ENCODE assay signal across 8 cellular contexts in the genomic region with DNA sequence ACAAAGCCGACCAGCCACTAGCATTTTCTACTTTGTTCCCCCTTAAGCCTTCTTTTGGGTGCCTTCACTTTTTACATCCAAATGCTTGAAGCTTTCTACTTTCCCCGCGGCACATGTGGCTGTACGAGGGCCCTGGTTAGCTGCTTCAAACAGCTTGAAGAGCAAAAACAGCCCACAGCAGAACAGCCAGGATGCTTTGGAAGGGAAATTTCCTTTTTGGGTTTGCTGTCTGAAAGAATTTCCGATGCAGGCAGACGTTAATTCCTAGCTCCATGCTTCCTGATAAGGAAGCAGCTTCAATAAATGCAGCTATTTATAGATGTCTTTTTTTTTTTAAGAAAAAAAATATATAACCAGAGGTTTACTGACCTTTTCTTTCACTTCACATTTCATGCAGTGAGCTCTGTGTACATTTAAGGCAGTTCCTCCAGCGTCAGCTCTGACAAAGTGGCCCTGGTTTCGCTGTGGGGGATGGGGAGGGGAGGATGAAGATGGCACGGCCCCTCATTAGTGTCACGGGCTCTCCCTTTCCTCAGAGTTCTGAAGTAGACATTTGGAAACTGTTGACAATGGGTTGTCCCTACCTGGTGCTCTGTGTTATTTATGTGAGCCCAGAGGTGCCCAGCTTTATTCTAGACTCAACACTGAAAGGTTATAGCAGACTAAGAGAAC.
DNase-seq lines count a peak whose midpoint lies in the region; ATAC-seq and TF ChIP-seq lines count a peak whose summit lies in the region.

No MANE protein-coding gene starts in this region.

- H3K4me3 ChIP-seq in fibroblast of lung (replicated peaks in 1 of 4; ENCODE audit: control extremely low read depth in 1 of 4, insufficient read depth in 1 of 4, low read depth in 3 of 4, low read length in 4 of 4) (no peak overlapping the region), skin epidermis (no peak overlapping the region)

- no peaks in the 10 kb centered on the region for H3K9me3 ChIP-seq in fibroblast of lung (ENCODE audit: control insufficient read depth, insufficient read depth, low read depth, low read length)

- no peaks in the 10 kb centered on the region for H3K79me2 ChIP-seq in fibroblast of lung (ENCODE audit: control insufficient read depth, insufficient read depth, low read length)

- DNase-seq in fibroblast of lung (ENCODE audit: low read depth in 2 of 2) (peak; percentile 33 to 60), putamen (ENCODE audit: low spot score) (no peak), Ammon's horn (ENCODE audit: low spot score) (no peak), NCI-H774 (lab: John Stamatoyannopoulos, UW) (no peak)

- H3K36me3 ChIP-seq in fibroblast of lung (ENCODE audit: control insufficient read depth, insufficient read depth, low read length), result no peaks in the 10 kb centered on the region

- no peak overlapping the region for H3K4me2 ChIP-seq in fibroblast of lung (ENCODE audit: extremely low read depth, insufficient read depth, low read length)

- no peaks in the 10 kb centered on the region for H3K27me3 ChIP-seq in fibroblast of lung (ENCODE audit: control insufficient read depth, insufficient read depth, low read length)

- in situ Hi-C loops in GM18951 (cut with MboI; ENCODE audit: low sequenced_read_pairs, unreplicated experiment), result no loop called here

- peaks cover 11% of the 10 kb centered on the region for H3K4me1 ChIP-seq in fibroblast of lung (ENCODE audit: control insufficient read depth, extremely low read depth, insufficient read depth, low read length)

- H3K27ac ChIP-seq in fibroblast of lung (ENCODE audit: insufficient read depth, low read length) (peak overlapping the region; percentile 31), skin epidermis (peak overlapping the region in 17 of 21 experiments; percentile 18 to 77 (median 60))

- H4K20me1 ChIP-seq in fibroblast of lung (ENCODE audit: control insufficient read depth, extremely low read depth, insufficient read depth, low read length), result no peaks in the 10 kb centered on the region

- TF ChIP-seq POLR2A in GM18951 (IDR thresholded peaks at IDR 0.05; ENCODE audit: extremely low read depth, insufficient read depth, insufficient read length), result peak; percentile 27

- H3K9ac ChIP-seq in fibroblast of lung (ENCODE audit: insufficient read depth, low read length), result no peak overlapping the region

- H2AFZ ChIP-seq in fibroblast of lung (ENCODE audit: low read length), result peak overlapping the region; percentile 10

- no peak for TF ChIP-seq CTCF in fibroblast of lung (conservative IDR thresholded peaks at IDR 0.05 in 1 of 2, IDR thresholded peaks at IDR 0.05 in 1 of 2; ENCODE audit: low read depth in 1 of 2, low read length in 2 of 2)

- peak; percentile 38 for ATAC-seq in HG03521 (IDR thresholded peaks at IDR 0.05; ENCODE audit: unreplicated experiment)
- no peak for ATAC-seq in HG03139 (IDR thresholded peaks at IDR 0.05; ENCODE audit: unreplicated experiment)

Comparison
In these comparisons a context has a peak if more than half of its experiments do, and no peak if none do; other contexts are left out.
1. DNase-seq: peak in fibroblast of lung (2 of 2); none in putamen (single experiment), Ammon's horn (single experiment) and NCI-H774 (single experiment).